Comparison of ENCODE assay signal across 8 cellular contexts in genomic region chr15:48966595-48967301, GRCh38. TPM values are rescaled to one million over a fixed set of nuclear protein-coding genes. Genes with fewer than 3 reads are reported as not detected.
DNase-seq lines count a peak whose midpoint lies in the region; ATAC-seq and TF ChIP-seq lines count a peak whose summit lies in the region.

No MANE protein-coding gene starts in this region.

- no peak overlapping the region for H3K4me3 Mint-ChIP-seq in activated naive CD4-positive, alpha-beta T cell treated with anti-CD3 and anti-CD28 coated beads for 36 hours

- H3K4me1 ChIP-seq in mucosa of descending colon (ENCODE audit: low read depth): peaks cover 12% of the 10 kb centered on the region

- CTCF ChIA-PET in activated naive CD4-positive, alpha-beta T cell treated with anti-CD3 and anti-CD28 coated beads for 36 hours (lab: Charles Lee): interaction anchor here (0.6 to 5.3 kb wide), 4 partner anchors 8 to 117 kb away, joined by 3 to 61 read pairs (median 10); no protein-coding TSS in a partner anchor

- H3K27me3 Mint-ChIP-seq in activated naive CD4-positive, alpha-beta T cell treated with anti-CD3 and anti-CD28 coated beads for 36 hours (ENCODE audit: low read depth): peaks cover 49% of the 10 kb centered on the region

- no peaks in the 10 kb centered on the region for H3K9me3 Mint-ChIP-seq in activated naive CD4-positive, alpha-beta T cell treated with anti-CD3 and anti-CD28 coated beads for 36 hours

- peak; percentile 58 for ATAC-seq in HG03045 (IDR thresholded peaks at IDR 0.05; ENCODE audit: unreplicated experiment)
- peak; percentile 47 for ATAC-seq in mucosa of descending colon

- no peak overlapping the region for H3K4me3 ChIP-seq in mucosa of descending colon

- DNase-seq in activated naive CD4-positive, alpha-beta T cell treated with anti-CD3 and anti-CD28 coated beads for 36 hours: peak; percentile 48
- DNase-seq in activated naive CD4-positive, alpha-beta T cell treated with anti-CD3 and anti-CD28 coated beads, Interleukin-2, amount 50 U/mL, for 16 hours: no peak
- DNase-seq in SKM-1 (lab: John Stamatoyannopoulos, UW; ENCODE audit: unreplicated experiment) (peak; percentile 17), mucosa of descending colon (no peak), NCI-H748 (lab: John Stamatoyannopoulos, UW; ENCODE audit: unreplicated experiment) (no peak), NCI-H2196 (lab: John Stamatoyannopoulos, UW; ENCODE audit: unreplicated experiment) (no peak), NCI-H2227 treated with DMSO at 0.1 percent for 48 hours (lab: John Stamatoyannopoulos, UW) (no peak)

- H3K36me3 Mint-ChIP-seq in activated naive CD4-positive, alpha-beta T cell treated with anti-CD3 and anti-CD28 coated beads for 36 hours (ENCODE audit: low read depth): no peaks in the 10 kb centered on the region

- H3K4me1 Mint-ChIP-seq in activated naive CD4-positive, alpha-beta T cell treated with anti-CD3 and anti-CD28 coated beads for 36 hours (ENCODE audit: low read depth): peaks cover 31% of the 10 kb centered on the region

- intact Hi-C loops in activated naive CD4-positive, alpha-beta T cell treated with anti-CD3 and anti-CD28 coated beads for 36 hours (cut with micrococcal nuclease): loop anchor here (1.0 to 10.0 kb wide), 6 partner anchors 20 to 1168 kb away; partner anchors contain the start of gene EID1
- intact Hi-C loops in mucosa of descending colon (cut with DNase I, micrococcal nuclease): no loop called here

- TF ChIP-seq CTCF in mucosa of descending colon (IDR thresholded peaks at IDR 0.05): no peak

- no peak overlapping the region for H3K27ac Mint-ChIP-seq in activated naive CD4-positive, alpha-beta T cell treated with anti-CD3 and anti-CD28 coated beads for 36 hours

- no peaks in the 10 kb centered on the region for H3K36me3 ChIP-seq in mucosa of descending colon (ENCODE audit: low read depth)

- H3K9me3 ChIP-seq in mucosa of descending colon: no peaks in the 10 kb centered on the region

RNA-seq across cellular contexts. Expression of gene SHC4, which starts 3.0 kb away (rescaled TPM):
- total RNA-seq in activated naive CD4-positive, alpha-beta T cell treated with anti-CD3 and anti-CD28 coated beads for 36 hours: under 1 TPM; 0.21 to 0.25 TPM
- total RNA-seq in mucosa of descending colon: 1 to 10 TPM in 1 of 3 donors, under 1 TPM in 2; 0.31 to 3.6 (median 0.43) TPM

Comparison
In these comparisons a context has a peak if more than half of its experiments do, and no peak if none do; other contexts are left out.
1. DNase-seq: peak in activated naive CD4-positive, alpha-beta T cell treated with anti-CD3 and anti-CD28 coated beads for 36 hours (single experiment) and SKM-1 (single experiment); none in activated naive CD4-positive, alpha-beta T cell treated with anti-CD3 and anti-CD28 coated beads, Interleukin-2, amount 50 U/mL, for 16 hours (single experiment), mucosa of descending colon (0 of 3), NCI-H748 (single experiment), NCI-H2196 (single experiment) and NCI-H2227 treated with DMSO at 0.1 percent for 48 hours (single experiment).